Comparison of ENCODE assay signal across 1 cellular context in genomic region chr3:42078686-42079085, GRCh38.
TF ChIP-seq lines count a peak whose summit lies in the region.

No MANE protein-coding gene starts in this region.

TF ChIP-seq in IMR-90, 13 proteins besides CTCF, POLR2A, EP300 and RAD21:
- TF ChIP-seq SMC3 (IDR thresholded peaks at IDR 0.05; ENCODE audit: low read depth, low read length) (no peak), ELK1 (IDR thresholded peaks at IDR 0.05; ENCODE audit: borderline replicate concordance, low read depth, low read length) (no peak), CHD1 (IDR thresholded peaks at IDR 0.05; ENCODE audit: low read depth, low read length) (no peak), FOS (IDR thresholded peaks at IDR 0.05; ENCODE audit: low read depth, low read length) (no peak), MAFK (IDR thresholded peaks at IDR 0.05; ENCODE audit: low read depth, low read length) (no peak), NFE2L2 (IDR thresholded peaks at IDR 0.05; ENCODE audit: low read depth, low read length) (no peak), RCOR1 (IDR thresholded peaks at IDR 0.05; ENCODE audit: insufficient replicate concordance, low read length) (no peak), BHLHE40 (IDR thresholded peaks at IDR 0.05; ENCODE audit: low read depth, low read length) (no peak), MAZ (IDR thresholded peaks at IDR 0.05; ENCODE audit: borderline replicate concordance, low read depth, low read length) (no peak), MXI1 (IDR thresholded peaks at IDR 0.05; ENCODE audit: borderline replicate concordance, low read depth, low read length) (no peak), USF2 (IDR thresholded peaks at IDR 0.05; ENCODE audit: low read depth, low read length) (no peak), RFX5 (IDR thresholded peaks at IDR 0.05; ENCODE audit: low read depth, low read length) (no peak), CEBPB (IDR thresholded peaks at IDR 0.05; ENCODE audit: low read depth, low read length) (no peak)
